ENCODE assay signal across 8 cellular contexts in the genomic region with DNA sequence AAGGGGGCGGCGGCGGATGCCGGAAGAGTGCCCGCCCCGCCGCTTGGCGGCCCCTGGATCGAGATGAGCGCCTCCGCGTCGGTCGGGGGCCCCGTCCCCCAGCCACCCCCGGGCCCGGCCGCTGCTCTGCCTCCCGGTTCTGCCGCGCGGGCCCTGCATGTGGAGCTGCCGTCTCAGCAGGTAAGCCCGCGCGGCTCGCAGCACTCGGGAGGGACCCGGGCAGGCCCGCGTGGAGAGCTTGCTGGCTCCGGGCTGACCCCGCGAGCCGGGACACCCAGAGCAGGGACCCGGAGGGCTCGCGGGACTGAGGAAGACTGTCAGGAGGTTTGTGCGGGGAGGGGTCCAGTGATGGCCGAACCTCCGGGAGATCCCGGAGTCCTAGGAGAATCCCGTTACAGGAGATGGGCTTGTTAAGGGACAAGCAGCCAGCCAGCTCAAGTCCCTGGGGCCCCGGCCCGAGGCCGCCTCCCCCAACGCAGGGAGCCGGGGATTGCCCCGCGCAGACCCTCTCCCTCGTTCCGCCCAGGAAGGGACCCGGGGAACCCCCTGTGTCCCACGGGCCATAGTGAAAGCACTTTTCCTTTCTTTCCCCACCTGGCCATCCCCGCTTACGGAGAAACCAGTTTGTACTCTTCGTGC. TPM values are rescaled to one million over a fixed set of nuclear protein-coding genes. Genes with fewer than 3 reads are reported as not detected.
DNase-seq lines count a peak whose midpoint lies in the region; ATAC-seq and TF ChIP-seq lines count a peak whose summit lies in the region.

No MANE protein-coding gene starts in this region.

- peaks cover 20 to 27% (median 22%) of the 10 kb centered on the region in 3 donors for H3K4me1 Mint-ChIP-seq in T-cell

- no peaks in the 10 kb centered on the region for H3K36me3 Mint-ChIP-seq in T-cell

- no peaks in the 10 kb centered on the region for H3K27me3 Mint-ChIP-seq in T-cell

- POLR2A ChIA-PET in T-cell (lab: Charles Lee) = no interaction called here

- peak overlapping the region; percentile 95 to 99 for H3K27ac Mint-ChIP-seq in T-cell

- CTCF ChIA-PET in T-cell (lab: Charles Lee) = no interaction called here

- no peaks in the 10 kb centered on the region for H3K27me3 ChIP-seq in liver (ENCODE audit: control insufficient read depth in 4 of 4, insufficient read depth in 4 of 4, low read length in 3 of 4)

- peak overlapping the region; percentile 78 to 96 (median 91) for H3K4me3 ChIP-seq in liver (ENCODE audit: low read depth in 1 of 3, low read length in 3 of 3)

- peak overlapping the region; percentile 26 to 84 for H3K9ac ChIP-seq in liver (ENCODE audit: low read depth in 1 of 2, low read length in 2 of 2)

- H3K9me3 Mint-ChIP-seq in T-cell = no peaks in the 10 kb centered on the region

- peak overlapping the region in 1 of 3 donors; percentile 96 for H3K4me3 Mint-ChIP-seq in T-cell

- ATAC-seq in GM18907 (IDR thresholded peaks at IDR 0.05; ENCODE audit: unreplicated experiment) = peak; percentile 17
- ATAC-seq in HG03280 (IDR thresholded peaks at IDR 0.05; ENCODE audit: unreplicated experiment) = peak; percentile 31
- peak in 3 of 4 experiments; percentile 33 to 38 (median 36) for ATAC-seq in T-cell (replicated peaks in 1 of 4)

- no peak for TF ChIP-seq RAD21 in liver (IDR thresholded peaks at IDR 0.05)

- TF ChIP-seq CTCF in liver (IDR thresholded peaks at IDR 0.05; ENCODE audit: low read depth, low read length, missing input control) = no peak

- H3K9me3 ChIP-seq in liver (ENCODE audit: control insufficient read depth in 4 of 4, low read length in 3 of 4) = no peaks in the 10 kb centered on the region

- peaks cover 2 to 25% (median 22%) of the 10 kb centered on the region in 4 donors for H3K4me1 ChIP-seq in liver (ENCODE audit: control insufficient read depth in 4 of 4, insufficient read depth in 4 of 4, low read length in 3 of 4)

- under 1% methylated on average over 57 of the region's 57 CpGs for WGBS in liver

- DNase-seq in ACHN (peak; percentile 34), T-cell (peak in 29 of 34 experiments; percentile 5 to 43 (median 18)), posterior vena cava (ENCODE audit: low spot score) (no peak)
- peak; percentile 55 for DNase-seq in central memory CD4-positive, alpha-beta T cell
- peak; percentile 19 for DNase-seq in stimulated activated CD8-positive, alpha-beta memory T cell treated with anti-CD3 and anti-CD28 coated beads, Interleukin-4, amount 100 ng/mL, for 24 hours (ENCODE audit: low read depth)

- intact Hi-C loops in posterior vena cava (cut with DNase I) = no loop called here

- in situ Hi-C loops in ACHN (cut with HindIII; ENCODE audit: low pct_ligation_motif_present, low pct_unique_long_range_greater_than_20kb, low sequenced_read_pairs) = no loop called here

- H3K36me3 ChIP-seq in liver (ENCODE audit: control insufficient read depth in 4 of 4, insufficient read depth in 3 of 4, low read depth in 1 of 4, low read length in 3 of 4) = no peaks in the 10 kb centered on the region

- H3K27ac ChIP-seq in liver (ENCODE audit: low read depth in 1 of 2, low read length in 2 of 2) = peak overlapping the region; percentile 80 to 84

TF ChIP-seq in liver, 16 proteins besides CTCF, POLR2A, EP300 and RAD21:
- TF ChIP-seq, protein P1, sequence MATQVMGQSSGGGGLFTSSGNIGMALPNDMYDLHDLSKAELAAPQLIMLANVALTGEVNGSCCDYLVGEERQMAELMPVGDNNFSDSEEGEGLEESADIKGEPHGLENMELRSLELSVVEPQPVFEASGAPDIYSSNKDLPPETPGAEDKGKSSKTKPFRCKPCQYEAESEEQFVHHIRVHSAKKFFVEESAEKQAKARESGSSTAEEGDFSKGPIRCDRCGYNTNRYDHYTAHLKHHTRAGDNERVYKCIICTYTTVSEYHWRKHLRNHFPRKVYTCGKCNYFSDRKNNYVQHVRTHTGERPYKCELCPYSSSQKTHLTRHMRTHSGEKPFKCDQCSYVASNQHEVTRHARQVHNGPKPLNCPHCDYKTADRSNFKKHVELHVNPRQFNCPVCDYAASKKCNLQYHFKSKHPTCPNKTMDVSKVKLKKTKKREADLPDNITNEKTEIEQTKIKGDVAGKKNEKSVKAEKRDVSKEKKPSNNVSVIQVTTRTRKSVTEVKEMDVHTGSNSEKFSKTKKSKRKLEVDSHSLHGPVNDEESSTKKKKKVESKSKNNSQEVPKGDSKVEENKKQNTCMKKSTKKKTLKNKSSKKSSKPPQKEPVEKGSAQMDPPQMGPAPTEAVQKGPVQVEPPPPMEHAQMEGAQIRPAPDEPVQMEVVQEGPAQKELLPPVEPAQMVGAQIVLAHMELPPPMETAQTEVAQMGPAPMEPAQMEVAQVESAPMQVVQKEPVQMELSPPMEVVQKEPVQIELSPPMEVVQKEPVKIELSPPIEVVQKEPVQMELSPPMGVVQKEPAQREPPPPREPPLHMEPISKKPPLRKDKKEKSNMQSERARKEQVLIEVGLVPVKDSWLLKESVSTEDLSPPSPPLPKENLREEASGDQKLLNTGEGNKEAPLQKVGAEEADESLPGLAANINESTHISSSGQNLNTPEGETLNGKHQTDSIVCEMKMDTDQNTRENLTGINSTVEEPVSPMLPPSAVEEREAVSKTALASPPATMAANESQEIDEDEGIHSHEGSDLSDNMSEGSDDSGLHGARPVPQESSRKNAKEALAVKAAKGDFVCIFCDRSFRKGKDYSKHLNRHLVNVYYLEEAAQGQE (IDR thresholded peaks at IDR 0.05) = no peak
- no peak for TF ChIP-seq SP1 (IDR thresholded peaks at IDR 0.05)
- no peak for TF ChIP-seq JUND (IDR thresholded peaks at IDR 0.05)
- TF ChIP-seq, protein P2, sequence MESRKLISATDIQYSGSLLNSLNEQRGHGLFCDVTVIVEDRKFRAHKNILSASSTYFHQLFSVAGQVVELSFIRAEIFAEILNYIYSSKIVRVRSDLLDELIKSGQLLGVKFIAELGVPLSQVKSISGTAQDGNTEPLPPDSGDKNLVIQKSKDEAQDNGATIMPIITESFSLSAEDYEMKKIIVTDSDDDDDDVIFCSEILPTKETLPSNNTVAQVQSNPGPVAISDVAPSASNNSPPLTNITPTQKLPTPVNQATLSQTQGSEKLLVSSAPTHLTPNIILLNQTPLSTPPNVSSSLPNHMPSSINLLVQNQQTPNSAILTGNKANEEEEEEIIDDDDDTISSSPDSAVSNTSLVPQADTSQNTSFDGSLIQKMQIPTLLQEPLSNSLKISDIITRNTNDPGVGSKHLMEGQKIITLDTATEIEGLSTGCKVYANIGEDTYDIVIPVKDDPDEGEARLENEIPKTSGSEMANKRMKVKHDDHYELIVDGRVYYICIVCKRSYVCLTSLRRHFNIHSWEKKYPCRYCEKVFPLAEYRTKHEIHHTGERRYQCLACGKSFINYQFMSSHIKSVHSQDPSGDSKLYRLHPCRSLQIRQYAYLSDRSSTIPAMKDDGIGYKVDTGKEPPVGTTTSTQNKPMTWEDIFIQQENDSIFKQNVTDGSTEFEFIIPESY (IDR thresholded peaks at IDR 0.05) = no peak
- TF ChIP-seq FOXA1 (IDR thresholded peaks at IDR 0.05) = no peak
- TF ChIP-seq GABPA (IDR thresholded peaks at IDR 0.05 in 1 of 2, conservative IDR thresholded peaks at IDR 0.05 in 1 of 2) = no peak
- TF ChIP-seq MAX (IDR thresholded peaks at IDR 0.05) = no peak
- no peak for TF ChIP-seq ATF3 (IDR thresholded peaks at IDR 0.05)

RNA-seq across cellular contexts. Expression of gene UVRAG, which starts 0.5 kb away (rescaled TPM):
- 10 to 100 TPM; 22.4 to 32.8 (median 27.6) TPM for total RNA-seq in T-cell
- total RNA-seq in liver = 10 to 100 TPM; 12.1 to 15.1 TPM
- 1 to 10 TPM; 4.4 to 7.9 TPM for polyA plus RNA-seq in liver
- 10 to 100 TPM; 27.0 to 27.8 TPM for total RNA-seq in posterior vena cava

RNA-seq across cellular contexts. Expression of gene DGAT2, which starts 46.9 kb away (rescaled TPM):
- total RNA-seq in T-cell (1 to 10 TPM in 1 of 5 donors, under 1 TPM in 4; 0.14 to 1.2 (median 0.61) TPM), liver (100 to 1,000 TPM in 1 of 2 donors, 10 to 100 TPM in 1; 64.0 to 151 TPM), posterior vena cava (1 to 10 TPM; 2.1 to 3.4 TPM)
- 100 to 1,000 TPM in 1 of 2 donors, 10 to 100 TPM in 1; 57.2 to 152 TPM for polyA plus RNA-seq in liver

Comparison
In these comparisons a context has a peak if more than half of its experiments do, and no peak if none do; other contexts are left out.
1. RNA of gene DGAT2, which starts 46.9 kb away (total RNA-seq): 64.0 to 151 TPM in liver; 2.1 to 3.4 TPM in posterior vena cava and 0.14 to 1.2 TPM in T-cell; every median in the first group is over 10 times any median in the second.
2. Peak in every context shown above with its lines, with median percentiles within 50 percentile points of each other: ATAC-seq.